Comparison of ENCODE assay signal across 9 cellular contexts in the genomic region with DNA sequence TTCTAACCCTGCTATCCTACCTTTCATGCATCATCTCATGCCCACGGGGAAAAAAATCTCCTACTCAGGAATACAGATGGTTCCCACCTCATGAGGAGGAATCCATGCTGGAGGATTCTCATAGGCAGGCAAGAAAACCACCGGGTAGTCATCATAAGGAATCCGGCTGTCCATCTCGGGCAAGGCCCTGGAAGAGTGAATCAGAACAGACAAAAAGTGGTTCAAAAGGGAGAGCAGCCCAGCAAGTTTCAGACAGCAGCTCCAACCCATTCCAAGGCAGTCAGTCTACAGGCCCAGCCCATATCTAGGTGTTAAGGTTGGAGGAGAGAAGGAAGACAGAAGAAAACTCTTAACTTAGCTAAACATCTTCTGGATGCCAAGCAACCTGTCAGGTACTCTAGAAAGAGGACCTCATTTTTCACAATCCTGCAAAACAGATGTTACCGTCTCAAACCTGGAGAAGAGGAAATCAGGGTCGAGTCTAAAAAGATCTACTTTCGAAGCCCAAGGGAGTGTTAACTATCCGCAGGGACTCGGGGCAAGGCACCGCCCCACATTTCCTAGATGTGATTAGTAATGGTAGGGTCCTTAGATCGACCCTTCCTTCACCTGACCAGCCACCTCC. TPM values are rescaled to one million over a fixed set of nuclear protein-coding genes. Genes with fewer than 3 reads are reported as not detected.
DNase-seq lines count a peak whose midpoint lies in the region; ATAC-seq, FAIRE-seq and TF ChIP-seq lines count a peak whose summit lies in the region.
"Had no signal": no experiment of that assay in that cellular context is flagged by ENCODE, and none has a peak within 500 bp of the region (broad histone marks: within the 10 kb centered on the region; RNA-seq: fewer than 3 reads in every experiment).

No MANE protein-coding gene starts in this region.

- H3K4me1 Mint-ChIP-seq in type B pancreatic cell (ENCODE audit: unreplicated experiment): no peaks in the 10 kb centered on the region

- TSS peak; percentile 77 for BruUV-seq in HepG2 (replicated peaks; lab: Mats Ljungman, UMichigan)

- H3K4me3 Mint-ChIP-seq in type B pancreatic cell: peak overlapping the region; percentile 93

- H3K27me3 ChIP-seq in ACC112 (ENCODE audit: insufficient read depth, low read length) (no peaks in the 10 kb centered on the region), adipocyte (replicated peaks; ENCODE audit: control insufficient read depth, insufficient read depth, low read length) (peaks cover 4% of the 10 kb centered on the region), HepG2 (ENCODE audit: control insufficient read depth in 1 of 2, insufficient read depth in 2 of 2, low read length in 2 of 2) (no peaks in the 10 kb centered on the region; a peak in 1 of 5 replicates)

- ATAC-seq in HepG2: no peak

- H3K9me3 ChIP-seq in adipocyte (ENCODE audit: control insufficient read depth, low read length): peaks cover 8% of the 10 kb centered on the region
- H3K9me3 ChIP-seq in HepG2 (ENCODE audit: low read length): no peaks in the 10 kb centered on the region

- peak; percentile 15 for DNase-seq in HCEC 1CT
- DNase-seq in adipocyte (ENCODE audit: low read depth): no peak
- no peak for DNase-seq in HepG2 (ENCODE audit: low spot score)
- no peak for DNase-seq in type B pancreatic cell (ENCODE audit: extremely low spot score, unreplicated experiment)
- no peak for DNase-seq in iPS-NIHi7 (ENCODE audit: extremely low spot score)
- DNase-seq in HUDEP-2 (lab: John Stamatoyannopoulos, UW; ENCODE audit: unreplicated experiment in 76 of 76): no peak
- no peak for DNase-seq in activated CD4-positive, alpha-beta T cell treated with anti-CD3 and anti-CD28 coated beads, Interleukin-2, amount 50 U/mL, for 48 hours

- H3K27ac ChIP-seq in ACC112 (ENCODE audit: low read depth, low read length): no peak overlapping the region
- H3K27ac ChIP-seq in HepG2 (ENCODE audit: extremely low read length, insufficient read depth, low read length): peak overlapping the region; percentile 43

- peak overlapping the region; percentile 72 for H3K27ac Mint-ChIP-seq in type B pancreatic cell

- intact Hi-C loops in HepG2 (cut with micrococcal nuclease; ENCODE audit: unreplicated experiment): loop anchor here (10.0 kb wide), 1 partner anchor 1014 kb away; no protein-coding TSS in a partner anchor

- no peak for TF ChIP-seq POLR2A in HepG2 (IDR thresholded peaks at IDR 0.05; ENCODE audit: insufficient read depth in 1 of 2, low read depth in 2 of 2, low read length in 2 of 2)

- no peaks in the 10 kb centered on the region for H3K9me3 Mint-ChIP-seq in type B pancreatic cell

- TF ChIP-seq EP300 in HepG2 (IDR thresholded peaks at IDR 0.05; ENCODE audit: low read depth in 2 of 2, low read length in 2 of 2) (no peak), HepG2 (CRISPR knock-in tag; IDR thresholded peaks at IDR 0.05; ENCODE audit: borderline replicate concordance) (no peak)

- TF ChIP-seq RAD21 in HepG2 (CRISPR knock-in tag; IDR thresholded peaks at IDR 0.05): no peak

- H3K36me3 Mint-ChIP-seq in type B pancreatic cell: peaks cover 3% of the 10 kb centered on the region

- TF ChIP-seq CTCF in HepG2 (CRISPR knock-in tag; IDR thresholded peaks at IDR 0.05): no peak
- TF ChIP-seq CTCF in type B pancreatic cell (conservative IDR thresholded peaks at IDR 0.05): no peak

- no peaks in the 10 kb centered on the region for H3K27me3 Mint-ChIP-seq in type B pancreatic cell

- in situ Hi-C loops in HepG2 (cut with HindIII; ENCODE audit: extremely low pct_ligation_motif_present, low pct_unique_long_range_greater_than_20kb): no loop called here

- POLR2A ChIA-PET in HepG2 (lab: Yijun Ruan, JAX): interaction anchor here (1.0 to 1.1 kb wide), 3 partner anchors 11 to 156 kb away, joined by 3 to 5 read pairs (median 3); partner anchors contain the start of genes IGBP1 and P2RY4

- peak overlapping the region; percentile 80 for H3K9ac ChIP-seq in adipocyte (ENCODE audit: low read length)
- H3K9ac ChIP-seq in HepG2 (ENCODE audit: insufficient read depth, low read depth, low read length): peak overlapping the region; percentile 77

- H3K79me2 ChIP-seq in ACC112 (ENCODE audit: control insufficient read depth, insufficient read depth, low read length, unreplicated experiment): peaks cover 44% of the 10 kb centered on the region
- peaks cover 15% of the 10 kb centered on the region for H3K79me2 ChIP-seq in HepG2 (ENCODE audit: insufficient read depth, low read length)

- H3K4me1 ChIP-seq in ACC112 (ENCODE audit: control insufficient read depth, insufficient read depth, low read length, unreplicated experiment) (peaks cover 22% of the 10 kb centered on the region), adipocyte (ENCODE audit: control insufficient read depth, insufficient read depth, low read length) (no peaks in the 10 kb centered on the region), HepG2 (ENCODE audit: insufficient read depth, low read length) (peaks cover 26% of the 10 kb centered on the region)

- FAIRE-seq in HepG2 (lab: Jason Lieb, UNC): no peak

- CTCF ChIA-PET in HepG2 (lab: Yijun Ruan, JAX; ENCODE audit: low intra/inter-chr PET ratio, low total read pairs): interaction anchor here (1.6 kb wide), 1 partner anchor 92 kb away, joined by 3 read pairs; no protein-coding TSS in a partner anchor

- H3K4me3 ChIP-seq in ACC112 (ENCODE audit: low read depth, low read length): peak overlapping the region; percentile 97
- peak overlapping the region; percentile 86 for H3K4me3 ChIP-seq in adipocyte (ENCODE audit: low read length)
- H3K4me3 ChIP-seq in HepG2 (replicated peaks in 1 of 3; ENCODE audit: insufficient read depth in 1 of 3, low read depth in 2 of 3, low read length in 3 of 3): peak overlapping the region; percentile 68 to 83 (median 82)

- no peaks in the 10 kb centered on the region for H4K20me1 ChIP-seq in HepG2 (ENCODE audit: insufficient read depth, low read length)

- peak overlapping the region; percentile 82 for H2AFZ ChIP-seq in ACC112 (ENCODE audit: low read length, unreplicated experiment)
- H2AFZ ChIP-seq in HepG2 (ENCODE audit: low read length): peak overlapping the region; percentile 11

- H3K4me2 ChIP-seq in HepG2 (ENCODE audit: low read depth, low read length): peak overlapping the region; percentile 74

- 29% methylated on average over 5 of the region's 11 CpGs for WGBS in HepG2 (ENCODE audit: low lambda C conversion rate)

- 0 out of 2 replicates have a peak, but pooled peaks cover 4% of the 10 kb centered on the region for H3K36me3 ChIP-seq in ACC112 (ENCODE audit: insufficient read depth, low read length)
- H3K36me3 ChIP-seq in adipocyte (ENCODE audit: control insufficient read depth, insufficient read depth, low read length, severe bottlenecking): peaks cover 26% of the 10 kb centered on the region
- peaks cover 1 to 7% of the 10 kb centered on the region in 2 experiments; a peak in 3 of 5 replicates for H3K36me3 ChIP-seq in HepG2 (replicated peaks in 1 of 2; ENCODE audit: control insufficient read depth in 1 of 2, insufficient read depth in 2 of 2, low read length in 2 of 2)

RNA-seq across cellular contexts. Expression of gene PDZD11, which starts 0.4 kb away (rescaled TPM):
- total RNA-seq in HepG2 (2016; rRNA removed; fragmentation: Illumina TruSeq; extraction: Trizol) (29.1 and 42.0 TPM in 2 replicates), type B pancreatic cell (ENCODE audit: low replicate concordance) (41.5 and 44.0 TPM in 2 replicates)
- 16.3 and 17.6 TPM in 2 replicates for total RNA-seq in HepG2 (2016; cell fraction: cytosol; rRNA removed; fragmentation: Illumina TruSeq; extraction: Trizol; ENCODE audit: low read depth)
- total RNA-seq in HepG2 (2016; cell fraction: insoluble cytoplasmic fraction; rRNA removed; fragmentation: Illumina TruSeq; extraction: Trizol): 31.0 and 43.0 TPM in 2 replicates
- 25.4 and 26.3 TPM in 2 replicates for total RNA-seq in HepG2 (2016; cell fraction: membrane; rRNA removed; fragmentation: Illumina TruSeq; extraction: Trizol)
- total RNA-seq in HepG2 (2016; cell fraction: nucleus; rRNA removed; fragmentation: Illumina TruSeq; extraction: Trizol): 14.4 and 15.8 TPM in 2 replicates
- 42.9 and 47.0 TPM in 2 replicates for polyA plus RNA-seq in HepG2 (2011; rRNA removed)
- 35.7 and 40.1 TPM in 2 replicates for polyA plus RNA-seq in HepG2 (2011; cell fraction: cytosol; rRNA removed)
- polyA plus RNA-seq in HepG2 (2011; cell fraction: nucleus; rRNA removed): 34.9 and 37.9 TPM in 2 replicates
- polyA plus RNA-seq in HepG2 (2012): 22.3 and 28.3 TPM in 2 replicates
- 24.3 and 25.4 TPM in 2 replicates for polyA plus RNA-seq in HepG2 (2016; cell fraction: cytosol; fragmentation: Illumina TruSeq; extraction: Trizol; ENCODE audit: low read depth)
- polyA plus RNA-seq in HepG2 (2016; cell fraction: insoluble cytoplasmic fraction; fragmentation: Illumina TruSeq; extraction: Trizol; ENCODE audit: low read depth): 58.4 and 62.2 TPM in 2 replicates
- 31.5 and 32.3 TPM in 2 replicates for polyA plus RNA-seq in HepG2 (2016; cell fraction: membrane; fragmentation: Illumina TruSeq; extraction: Trizol; ENCODE audit: low read depth)
- 30.3 and 34.7 TPM in 2 replicates for polyA plus RNA-seq in HepG2 (2016; cell fraction: nucleus; fragmentation: Illumina TruSeq; extraction: Trizol; ENCODE audit: insufficient read depth, low read depth)
- polyA minus RNA-seq in HepG2 (2011; rRNA and poly(A)+ RNA removed; ENCODE audit: low replicate concordance): 40.3 and 181 TPM in 2 replicates
- polyA minus RNA-seq in HepG2 (2011; cell fraction: cytosol; rRNA and poly(A)+ RNA removed): 13.1 and 17.2 TPM in 2 replicates
- polyA minus RNA-seq in HepG2 (2011; cell fraction: nucleus; rRNA and poly(A)+ RNA removed): 11.6 and 14.9 TPM in 2 replicates

RNA-seq across cellular contexts. Expression of gene KIF4A, which starts 0.6 kb away (rescaled TPM):
- 28.2 and 42.2 TPM in 2 replicates for total RNA-seq in HepG2 (2016; rRNA removed; fragmentation: Illumina TruSeq; extraction: Trizol)
- 5.5 and 6.2 TPM in 2 replicates for total RNA-seq in HepG2 (2016; cell fraction: cytosol; rRNA removed; fragmentation: Illumina TruSeq; extraction: Trizol; ENCODE audit: low read depth)
- total RNA-seq in HepG2 (2016; cell fraction: insoluble cytoplasmic fraction; rRNA removed; fragmentation: Illumina TruSeq; extraction: Trizol): 28.0 and 41.6 TPM in 2 replicates
- total RNA-seq in HepG2 (2016; cell fraction: membrane; rRNA removed; fragmentation: Illumina TruSeq; extraction: Trizol): 6.7 and 8.1 TPM in 2 replicates
- total RNA-seq in HepG2 (2016; cell fraction: nucleus; rRNA removed; fragmentation: Illumina TruSeq; extraction: Trizol): 24.1 and 25.7 TPM in 2 replicates
- 5.6 and 9.4 TPM in 2 replicates for polyA plus RNA-seq in HepG2 (2011; rRNA removed)
- polyA plus RNA-seq in HepG2 (2011; cell fraction: cytosol; rRNA removed): 4.9 and 5.4 TPM in 2 replicates
- 3.6 and 4.3 TPM in 2 replicates for polyA plus RNA-seq in HepG2 (2011; cell fraction: nucleus; rRNA removed)
- 4.9 and 10.9 TPM in 2 replicates for polyA plus RNA-seq in HepG2 (2012)
- 0.69 and 0.99 TPM in 2 replicates for polyA plus RNA-seq in HepG2 (2016; cell fraction: cytosol; fragmentation: Illumina TruSeq; extraction: Trizol; ENCODE audit: low read depth)
- polyA plus RNA-seq in HepG2 (2016; cell fraction: insoluble cytoplasmic fraction; fragmentation: Illumina TruSeq; extraction: Trizol; ENCODE audit: low read depth): 31.4 and 33.9 TPM in 2 replicates
- 2.3 and 3.3 TPM in 2 replicates for polyA plus RNA-seq in HepG2 (2016; cell fraction: membrane; fragmentation: Illumina TruSeq; extraction: Trizol; ENCODE audit: low read depth)
- polyA plus RNA-seq in HepG2 (2016; cell fraction: nucleus; fragmentation: Illumina TruSeq; extraction: Trizol; ENCODE audit: insufficient read depth, low read depth): 24.0 and 24.4 TPM in 2 replicates
- polyA minus RNA-seq in HepG2 (2011; rRNA and poly(A)+ RNA removed; ENCODE audit: low replicate concordance): 5.2 and 36.2 TPM in 2 replicates
- 6.7 and 8.5 TPM in 2 replicates for polyA minus RNA-seq in HepG2 (2011; cell fraction: cytosol; rRNA and poly(A)+ RNA removed)
- 11.3 and 13.4 TPM in 2 replicates for polyA minus RNA-seq in HepG2 (2011; cell fraction: nucleus; rRNA and poly(A)+ RNA removed)
- 8.6 and 29.8 TPM in 2 replicates for total RNA-seq in type B pancreatic cell (ENCODE audit: low replicate concordance)

RNA-seq across cellular contexts. Expression of gene RAB41, which starts 7.3 kb away (rescaled TPM):
- total RNA-seq in HepG2 (2016; rRNA removed; fragmentation: Illumina TruSeq; extraction: Trizol) (not detected in 2 replicates), type B pancreatic cell (ENCODE audit: low replicate concordance) (not detected in 2 replicates)
- total RNA-seq in HepG2 (2016; cell fraction: cytosol; rRNA removed; fragmentation: Illumina TruSeq; extraction: Trizol; ENCODE audit: low read depth): not detected in 2 replicates
- total RNA-seq in HepG2 (2016; cell fraction: insoluble cytoplasmic fraction; rRNA removed; fragmentation: Illumina TruSeq; extraction: Trizol): not detected in 2 replicates
- not detected in 2 replicates for total RNA-seq in HepG2 (2016; cell fraction: membrane; rRNA removed; fragmentation: Illumina TruSeq; extraction: Trizol)
- total RNA-seq in HepG2 (2016; cell fraction: nucleus; rRNA removed; fragmentation: Illumina TruSeq; extraction: Trizol): not detected in 2 replicates
- polyA plus RNA-seq in HepG2 (2011; rRNA removed): not detected in 2 replicates
- polyA plus RNA-seq in HepG2 (2011; cell fraction: cytosol; rRNA removed): not detected in 2 replicates
- polyA plus RNA-seq in HepG2 (2011; cell fraction: nucleus; rRNA removed): not detected in 2 replicates
- not detected in 2 replicates for polyA plus RNA-seq in HepG2 (2012)
- not detected in 2 replicates for polyA plus RNA-seq in HepG2 (2016; cell fraction: cytosol; fragmentation: Illumina TruSeq; extraction: Trizol; ENCODE audit: low read depth)
- polyA plus RNA-seq in HepG2 (2016; cell fraction: insoluble cytoplasmic fraction; fragmentation: Illumina TruSeq; extraction: Trizol; ENCODE audit: low read depth): not detected in 2 replicates
- polyA plus RNA-seq in HepG2 (2016; cell fraction: membrane; fragmentation: Illumina TruSeq; extraction: Trizol; ENCODE audit: low read depth): not detected in 2 replicates
- not detected in 2 replicates for polyA plus RNA-seq in HepG2 (2016; cell fraction: nucleus; fragmentation: Illumina TruSeq; extraction: Trizol; ENCODE audit: insufficient read depth, low read depth)
- not detected in 2 replicates for polyA minus RNA-seq in HepG2 (2011; rRNA and poly(A)+ RNA removed; ENCODE audit: low replicate concordance)
- not detected in 2 replicates for polyA minus RNA-seq in HepG2 (2011; cell fraction: cytosol; rRNA and poly(A)+ RNA removed)
- polyA minus RNA-seq in HepG2 (2011; cell fraction: nucleus; rRNA and poly(A)+ RNA removed): not detected in 2 replicates
- total RNA-seq: renal cortical epithelial cell had no signal

RNA-seq across cellular contexts. Expression of gene ARR3, which starts 21.1 kb away (rescaled TPM):
- total RNA-seq in HepG2 (2016; rRNA removed; fragmentation: Illumina TruSeq; extraction: Trizol) (not detected in 2 replicates), type B pancreatic cell (ENCODE audit: low replicate concordance) (not detected in 2 replicates)
- total RNA-seq in HepG2 (2016; cell fraction: cytosol; rRNA removed; fragmentation: Illumina TruSeq; extraction: Trizol; ENCODE audit: low read depth): not detected in 2 replicates
- total RNA-seq in HepG2 (2016; cell fraction: insoluble cytoplasmic fraction; rRNA removed; fragmentation: Illumina TruSeq; extraction: Trizol): not detected in 2 replicates
- not detected in 2 replicates for total RNA-seq in HepG2 (2016; cell fraction: membrane; rRNA removed; fragmentation: Illumina TruSeq; extraction: Trizol)
- not detected in 2 replicates for total RNA-seq in HepG2 (2016; cell fraction: nucleus; rRNA removed; fragmentation: Illumina TruSeq; extraction: Trizol)
- not detected in 2 replicates for polyA plus RNA-seq in HepG2 (2011; rRNA removed)
- polyA plus RNA-seq in HepG2 (2011; cell fraction: cytosol; rRNA removed): not detected in 2 replicates
- not detected in 2 replicates for polyA plus RNA-seq in HepG2 (2011; cell fraction: nucleus; rRNA removed)
- 0.35 TPM in 1 of 2 replicates, not detected in the other for polyA plus RNA-seq in HepG2 (2012)
- not detected in 2 replicates for polyA plus RNA-seq in HepG2 (2016; cell fraction: cytosol; fragmentation: Illumina TruSeq; extraction: Trizol; ENCODE audit: low read depth)
- not detected in 2 replicates for polyA plus RNA-seq in HepG2 (2016; cell fraction: insoluble cytoplasmic fraction; fragmentation: Illumina TruSeq; extraction: Trizol; ENCODE audit: low read depth)
- not detected in 2 replicates for polyA plus RNA-seq in HepG2 (2016; cell fraction: membrane; fragmentation: Illumina TruSeq; extraction: Trizol; ENCODE audit: low read depth)
- not detected in 2 replicates for polyA plus RNA-seq in HepG2 (2016; cell fraction: nucleus; fragmentation: Illumina TruSeq; extraction: Trizol; ENCODE audit: insufficient read depth, low read depth)
- not detected in 2 replicates for polyA minus RNA-seq in HepG2 (2011; rRNA and poly(A)+ RNA removed; ENCODE audit: low replicate concordance)
- polyA minus RNA-seq in HepG2 (2011; cell fraction: cytosol; rRNA and poly(A)+ RNA removed): not detected in 2 replicates
- not detected in 2 replicates for polyA minus RNA-seq in HepG2 (2011; cell fraction: nucleus; rRNA and poly(A)+ RNA removed)
- total RNA-seq: renal cortical epithelial cell had no signal

RNA-seq across cellular contexts. Expression of gene P2RY4, which starts 29.3 kb away (rescaled TPM):
- total RNA-seq in HepG2 (2016; rRNA removed; fragmentation: Illumina TruSeq; extraction: Trizol): 0.07 TPM in 1 of 2 replicates, not detected in the other
- total RNA-seq in HepG2 (2016; cell fraction: cytosol; rRNA removed; fragmentation: Illumina TruSeq; extraction: Trizol; ENCODE audit: low read depth): not detected in 2 replicates
- not detected in 2 replicates for total RNA-seq in HepG2 (2016; cell fraction: insoluble cytoplasmic fraction; rRNA removed; fragmentation: Illumina TruSeq; extraction: Trizol)
- not detected in 2 replicates for total RNA-seq in HepG2 (2016; cell fraction: membrane; rRNA removed; fragmentation: Illumina TruSeq; extraction: Trizol)
- 0.25 TPM in 1 of 2 replicates, not detected in the other for total RNA-seq in HepG2 (2016; cell fraction: nucleus; rRNA removed; fragmentation: Illumina TruSeq; extraction: Trizol)
- 0.49 and 0.67 TPM in 2 replicates for polyA plus RNA-seq in HepG2 (2011; rRNA removed)
- 0.25 and 0.27 TPM in 2 replicates for polyA plus RNA-seq in HepG2 (2011; cell fraction: cytosol; rRNA removed)
- polyA plus RNA-seq in HepG2 (2011; cell fraction: nucleus; rRNA removed): 1.9 TPM in 2 replicates
- polyA plus RNA-seq in HepG2 (2012): 0.13 and 0.16 TPM in 2 replicates
- polyA plus RNA-seq in HepG2 (2016; cell fraction: cytosol; fragmentation: Illumina TruSeq; extraction: Trizol; ENCODE audit: low read depth): not detected in 2 replicates
- polyA plus RNA-seq in HepG2 (2016; cell fraction: insoluble cytoplasmic fraction; fragmentation: Illumina TruSeq; extraction: Trizol; ENCODE audit: low read depth): not detected in 2 replicates
- not detected in 2 replicates for polyA plus RNA-seq in HepG2 (2016; cell fraction: membrane; fragmentation: Illumina TruSeq; extraction: Trizol; ENCODE audit: low read depth)
- not detected in 2 replicates for polyA plus RNA-seq in HepG2 (2016; cell fraction: nucleus; fragmentation: Illumina TruSeq; extraction: Trizol; ENCODE audit: insufficient read depth, low read depth)
- polyA minus RNA-seq in HepG2 (2011; rRNA and poly(A)+ RNA removed; ENCODE audit: low replicate concordance): 0.56 and 1.3 TPM in 2 replicates
- 0.35 and 0.40 TPM in 2 replicates for polyA minus RNA-seq in HepG2 (2011; cell fraction: cytosol; rRNA and poly(A)+ RNA removed)
- 0.62 and 1.3 TPM in 2 replicates for polyA minus RNA-seq in HepG2 (2011; cell fraction: nucleus; rRNA and poly(A)+ RNA removed)
- not detected in 2 replicates for total RNA-seq in type B pancreatic cell (ENCODE audit: low replicate concordance)
